ENCODE assay signal across 16 cellular contexts in the genomic region with DNA sequence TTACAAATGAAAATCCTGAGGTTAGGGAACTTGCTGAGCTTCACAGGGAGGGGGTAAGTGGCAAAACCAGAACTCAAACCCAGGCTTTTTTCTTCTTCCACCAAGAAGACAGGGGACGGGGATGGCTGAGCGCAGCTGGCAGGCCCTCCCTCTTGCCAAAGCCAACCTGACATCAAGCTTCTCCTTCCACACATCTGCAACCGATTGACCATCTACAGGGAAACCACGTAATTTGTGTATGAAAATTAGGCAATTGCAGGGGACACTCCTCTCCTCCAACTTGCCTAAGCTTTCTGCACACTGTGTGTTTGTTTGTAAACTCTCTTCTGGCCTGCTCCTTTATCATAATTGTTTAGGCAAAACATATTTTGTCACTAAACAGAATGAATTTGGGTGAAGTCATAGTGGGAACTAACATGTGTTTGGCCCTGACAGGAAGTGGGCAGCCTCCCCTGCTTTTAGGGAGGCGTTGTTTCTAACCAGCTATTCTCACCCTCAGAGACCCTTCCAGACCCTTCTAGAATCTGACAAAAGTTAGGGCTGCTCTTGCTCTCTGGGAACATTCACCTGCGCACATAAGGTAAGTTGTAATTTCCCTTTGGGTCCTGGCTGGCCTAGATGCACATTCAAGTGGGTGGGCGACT. TPM values are rescaled to one million over a fixed set of nuclear protein-coding genes. Genes with fewer than 3 reads are reported as not detected.
A peak's percentile ranks its signal among the peaks of the same experiment; 100 is the strongest.
DNase-seq lines count a peak whose midpoint lies in the region; ATAC-seq lines count a peak whose summit lies in the region.
"Had no signal": no experiment of that assay in that cellular context is flagged by ENCODE, and none has a peak within 500 bp of the region (broad histone marks: within the 10 kb centered on the region; RNA-seq: fewer than 3 reads in every experiment).

No MANE protein-coding gene starts in this region.

- no peaks in the 10 kb centered on the region for H3K9me3 ChIP-seq in CD4-positive, alpha-beta memory T cell (ENCODE audit: control insufficient read depth in 1 of 2, low read length in 2 of 2)
- H3K9me3 ChIP-seq: ascending aorta, colonic mucosa had no signal

- peak; percentile 70 for ATAC-seq in GM18498 (IDR thresholded peaks at IDR 0.05; ENCODE audit: unreplicated experiment)
- ATAC-seq: sciatic nerve had no signal

- CTCF ChIA-PET in CD4-positive, alpha-beta memory T cell (lab: Charles Lee; ENCODE audit: partially characterized antibody): interaction anchor here (0.6 to 2.5 kb wide), 7 partner anchors 10 to 226 kb away, joined by 3 to 8 read pairs (median 3); no protein-coding TSS in a partner anchor

- intact Hi-C loops in CD4-positive, alpha-beta memory T cell (cut with micrococcal nuclease): no loop called here

- H3K27me3 ChIP-seq in CD4-positive, alpha-beta memory T cell (ENCODE audit: insufficient read depth, low read length): no peaks in the 10 kb centered on the region
- H3K27me3 ChIP-seq: ascending aorta, colonic mucosa had no signal

- H3K27me3 Mint-ChIP-seq in CD4-positive, alpha-beta memory T cell: no peaks in the 10 kb centered on the region
- peaks cover 3 to 8% (median 4%) of the 10 kb centered on the region in 3 donors for H3K27me3 Mint-ChIP-seq in immature natural killer cell (ENCODE audit: low read depth in 3 of 3)

- H3K27ac Mint-ChIP-seq in CD4-positive, alpha-beta memory T cell: peak overlapping the region; percentile 52 to 91 (median 85)
- H3K27ac Mint-ChIP-seq in immature natural killer cell: peak overlapping the region; percentile 94 to 99 (median 98)

- no peak for DNase-seq in CD4-positive, alpha-beta memory T cell
- DNase-seq in NCI-H526 (lab: John Stamatoyannopoulos, UW) (peak; percentile 89), immature natural killer cell (peak; percentile 47 to 50 (median 48)), NCI-H2171 treated with DMSO at 0.1 percent for 48 hours (lab: John Stamatoyannopoulos, UW) (no peak), inferior parietal cortex (ENCODE audit: extremely low spot score) (no peak), T1000 (lab: John Stamatoyannopoulos, UW) (no peak)
- DNase-seq: erythroblast; NCI-H2081 treated with DMSO at 0.1 percent for 48 hours; stimulated activated CD4-positive, alpha-beta T cell treated with anti-CD3 and anti-CD28 coated beads, Interleukin-4, amount 100 ng/mL, for 1 hour; stimulated activated naive CD4-positive, alpha-beta T cell had no signal

- POLR2A ChIA-PET in CD4-positive, alpha-beta memory T cell (lab: Charles Lee; ENCODE audit: partially characterized antibody): interaction anchor here (0.6 to 2.5 kb wide), 7 partner anchors 18 to 150 kb away, joined by 3 to 17 read pairs (median 5); partner anchors contain the start of genes ATP5F1E and ZNF831

- H3K9me3 Mint-ChIP-seq in CD4-positive, alpha-beta memory T cell: peaks cover 0 to 4% (median 0%) of the 10 kb centered on the region in 8 donors
- H3K9me3 Mint-ChIP-seq in immature natural killer cell: no peaks in the 10 kb centered on the region

- H3K4me3 ChIP-seq in CD4-positive, alpha-beta memory T cell (ENCODE audit: low read length in 2 of 2): no peak overlapping the region
- H3K4me3 ChIP-seq: ascending aorta, colonic mucosa had no signal

- H3K36me3 Mint-ChIP-seq in CD4-positive, alpha-beta memory T cell: peaks cover 54 to 77% of the 10 kb centered on the region in 2 donors
- peaks cover 7 to 15% (median 11%) of the 10 kb centered on the region in 3 donors for H3K36me3 Mint-ChIP-seq in immature natural killer cell

- H3K27ac ChIP-seq in CD4-positive, alpha-beta memory T cell (ENCODE audit: low read depth, low read length): no peak overlapping the region
- H3K27ac ChIP-seq: ascending aorta, colonic mucosa had no signal

- peaks cover 55 to 96% (median 75%) of the 10 kb centered on the region in 4 donors for H3K4me1 Mint-ChIP-seq in CD4-positive, alpha-beta memory T cell
- H3K4me1 Mint-ChIP-seq in immature natural killer cell: peaks cover 100% of the 10 kb centered on the region in 2 donors

- peak overlapping the region in 7 of 8 donors; percentile 22 to 66 (median 42) for H3K4me3 Mint-ChIP-seq in CD4-positive, alpha-beta memory T cell
- peak overlapping the region; percentile 81 to 96 (median 89) for H3K4me3 Mint-ChIP-seq in immature natural killer cell

- H3K4me1 ChIP-seq in CD4-positive, alpha-beta memory T cell (ENCODE audit: insufficient read depth, low read length): peaks cover 65% of the 10 kb centered on the region
- H3K4me1 ChIP-seq: ascending aorta, colonic mucosa had no signal

- H3K36me3 ChIP-seq in CD4-positive, alpha-beta memory T cell (ENCODE audit: insufficient read depth, low read length): peaks cover 34% of the 10 kb centered on the region
- H3K36me3 ChIP-seq: ascending aorta, colonic mucosa had no signal

RNA-seq across cellular contexts. Expression of gene ZNF831, which starts 18.9 kb away (rescaled TPM):
- 10 to 100 TPM; 46.8 to 49.0 TPM for total RNA-seq in CD4-positive, alpha-beta memory T cell
- 10 to 100 TPM in 1 of 2 donors, 1 to 10 TPM in 1; 7.8 to 12.1 TPM for polyA plus RNA-seq in CD4-positive, alpha-beta memory T cell
- 1 to 10 TPM in 2 of 3 donors, under 1 TPM in 1; 0.59 to 8.4 (median 2.0) TPM for polyA plus RNA-seq in immature natural killer cell
- total RNA-seq: H4 had no signal
- polyA plus RNA-seq: neural cell had no signal

Comparison
In these comparisons a context has a peak if more than half of its experiments do, and no peak if none do; other contexts are left out.
1. DNase-seq: peak in NCI-H526 (2 of 2) and immature natural killer cell (3 of 3); none in CD4-positive, alpha-beta memory T cell (0 of 5), NCI-H2171 treated with DMSO at 0.1 percent for 48 hours (single experiment), inferior parietal cortex (single experiment) and T1000 (single experiment).